18 cellular contexts compared by ENCODE assay signal in the genomic region with DNA sequence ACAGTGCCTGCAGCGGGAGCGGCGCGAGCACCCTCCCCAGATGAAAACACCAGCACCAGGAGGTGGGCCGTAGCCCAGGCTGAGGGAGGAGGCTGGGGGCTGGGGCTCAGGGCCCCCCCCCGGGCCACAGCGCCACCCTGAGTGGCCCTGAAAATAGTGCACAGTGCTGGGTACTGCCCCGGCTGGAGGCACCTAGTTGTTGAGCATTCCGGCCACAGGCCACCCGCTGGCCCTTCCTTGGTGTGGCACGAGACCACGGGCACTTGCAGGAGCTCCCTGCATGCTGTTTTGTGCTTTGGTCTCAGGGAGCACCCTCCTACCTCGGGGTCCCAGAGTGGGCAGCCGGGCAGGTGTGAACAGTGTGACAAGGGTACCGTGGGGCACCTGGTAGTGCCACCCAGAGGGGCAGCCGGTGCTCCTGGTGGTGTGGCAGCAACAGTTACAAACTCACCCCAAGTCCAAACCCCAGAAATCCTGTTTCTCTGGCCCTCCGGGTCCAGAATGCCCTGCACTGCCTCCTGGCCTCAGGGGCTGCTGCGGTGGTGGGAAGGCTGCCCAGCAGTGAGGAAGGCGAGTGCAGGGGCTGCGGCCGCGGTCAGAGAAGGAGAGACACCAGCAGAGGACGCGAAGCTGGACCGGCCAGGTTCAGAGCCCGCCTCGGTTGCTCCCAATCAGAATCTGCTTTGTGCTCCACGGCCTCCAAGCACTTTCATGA. TPM values are rescaled to one million over a fixed set of nuclear protein-coding genes. Genes with fewer than 3 reads are reported as not detected.
DNase-seq lines count a peak whose midpoint lies in the region; ATAC-seq and TF ChIP-seq lines count a peak whose summit lies in the region.
"Had no signal": no experiment of that assay in that cellular context is flagged by ENCODE, and none has a peak within 500 bp of the region (broad histone marks: within the 10 kb centered on the region; RNA-seq: fewer than 3 reads in every experiment).

No MANE protein-coding gene starts in this region.

- ATAC-seq in Right ventricle myocardium inferior (no peak), GM18505 (IDR thresholded peaks at IDR 0.05; ENCODE audit: unreplicated experiment) (no peak)
- no peak for ATAC-seq in activated T-helper 17 cell treated with anti-CD3 and anti-CD28 coated beads, Interleukin-2, amount 50 U/mL, for 72 hours (replicated peaks)

- peak overlapping the region; percentile 17 for H2BK15ac ChIP-seq in neuronal stem cell (ENCODE audit: low read length)

- H3K27ac Mint-ChIP-seq in activated T-helper 17 cell treated with anti-CD3 and anti-CD28 coated beads, Interleukin-2, amount 50 U/mL, for 72 hours = no peak overlapping the region
- H3K27ac Mint-ChIP-seq: CD4-positive, CD25-positive, alpha-beta regulatory T cell had no signal

- H2AFZ ChIP-seq in neuronal stem cell (ENCODE audit: low read length) = no peak overlapping the region

- H3K36me3 ChIP-seq in WERI-Rb-1 = peaks cover 66% of the 10 kb centered on the region
- H3K36me3 ChIP-seq in neuronal stem cell (replicated peaks in 1 of 2; ENCODE audit: control insufficient read depth in 2 of 2, insufficient read depth in 2 of 2, low read length in 2 of 2) = peaks cover 18 to 51% of the 10 kb centered on the region in 2 donors

- TF ChIP-seq POLR2A in GM18505 (IDR thresholded peaks at IDR 0.05; ENCODE audit: borderline replicate concordance, extremely low read depth, insufficient read depth, insufficient read length) = peak; percentile 26

- H3K18ac ChIP-seq in neuronal stem cell (ENCODE audit: low read length) = no peak overlapping the region

- no peak overlapping the region for H2BK12ac ChIP-seq in neuronal stem cell (ENCODE audit: low read length)

- H3K4me3 ChIP-seq in WERI-Rb-1 (ENCODE audit: low read depth, low read length) (no peak overlapping the region), neuronal stem cell (ENCODE audit: low read length in 2 of 2) (no peak overlapping the region)
- H3K4me3 ChIP-seq: SJSA1 had no signal

- H4K8ac ChIP-seq in neuronal stem cell (ENCODE audit: low read depth, low read length) = no peak overlapping the region

- no peak overlapping the region for H3K4me3 Mint-ChIP-seq in activated T-helper 17 cell treated with anti-CD3 and anti-CD28 coated beads, Interleukin-2, amount 50 U/mL, for 72 hours
- H3K4me3 Mint-ChIP-seq: CD4-positive, CD25-positive, alpha-beta regulatory T cell had no signal

- H3K27me3 ChIP-seq in WERI-Rb-1 (ENCODE audit: insufficient read depth, low read depth, severe bottlenecking) = no peaks in the 10 kb centered on the region
- peaks cover 0 to 16% (median 6%) of the 10 kb centered on the region in 3 experiments for H3K27me3 ChIP-seq in neuronal stem cell (ENCODE audit: control insufficient read depth in 3 of 3, insufficient read depth in 3 of 3, low read depth in 1 of 3, low read length in 3 of 3)
- H3K27me3 ChIP-seq: SJSA1 had no signal

- H3K4ac ChIP-seq in neuronal stem cell (ENCODE audit: low read length) = no peak overlapping the region

- no peaks in the 10 kb centered on the region for H3K4me1 Mint-ChIP-seq in activated T-helper 17 cell treated with anti-CD3 and anti-CD28 coated beads, Interleukin-2, amount 50 U/mL, for 72 hours
- H3K4me1 Mint-ChIP-seq: CD4-positive, CD25-positive, alpha-beta regulatory T cell had no signal

- no peak overlapping the region for H4K91ac ChIP-seq in neuronal stem cell (ENCODE audit: low read depth, low read length, poor library complexity)

- no CpG with 5 or more reads among the region's 28 CpGs for WGBS in neuronal stem cell (ENCODE audit: extremely low coverage in 2 of 2, insufficient read length in 2 of 2, insufficient replicate concordance in 1 of 2), 2 donors

- no peak overlapping the region for H2AK5ac ChIP-seq in neuronal stem cell (ENCODE audit: low read depth, low read length)

- intact Hi-C loops in Right ventricle myocardium inferior (cut with DNase I) (loop anchor here (5.0 kb wide), 1 partner anchor 288 kb away; no protein-coding TSS in a partner anchor), cardiac septum (cut with DNase I) (loop anchor here (5.0 kb wide), 1 partner anchor 288 kb away; no protein-coding TSS in a partner anchor)

- H3K9me3 Mint-ChIP-seq in activated T-helper 17 cell treated with anti-CD3 and anti-CD28 coated beads, Interleukin-2, amount 50 U/mL, for 72 hours = no peaks in the 10 kb centered on the region
- H3K9me3 Mint-ChIP-seq: CD4-positive, CD25-positive, alpha-beta regulatory T cell had no signal

- peaks cover 2 to 6% of the 10 kb centered on the region in 2 donors for H3K4me1 ChIP-seq in neuronal stem cell (ENCODE audit: control insufficient read depth in 2 of 2, insufficient read depth in 1 of 2, low read depth in 1 of 2, low read length in 2 of 2)

- no peak overlapping the region for H3K4me2 ChIP-seq in neuronal stem cell (ENCODE audit: insufficient read depth, low read length, poor library complexity, severe bottlenecking)

- no peak overlapping the region for H2BK5ac ChIP-seq in neuronal stem cell (ENCODE audit: low read length)

- H3K27ac ChIP-seq in WERI-Rb-1 = peak overlapping the region; percentile 77
- no peak overlapping the region for H3K27ac ChIP-seq in neuronal stem cell (replicated peaks; ENCODE audit: low read length)
- H3K27ac ChIP-seq: SJSA1 had no signal

- no peak overlapping the region for H2BK120ac ChIP-seq in neuronal stem cell (ENCODE audit: low read depth, low read length)

- H3K9ac ChIP-seq in neuronal stem cell (ENCODE audit: low read depth, low read length, poor library complexity) = peak overlapping the region; percentile 44

- H3K9me3 ChIP-seq in WERI-Rb-1 (ENCODE audit: severe bottlenecking) (peaks cover 2% of the 10 kb centered on the region), neuronal stem cell (replicated peaks in 1 of 2; ENCODE audit: control insufficient read depth in 2 of 2, insufficient read depth in 1 of 2, low read depth in 1 of 2, low read length in 2 of 2) (no peaks in the 10 kb centered on the region)

- H3K36me3 Mint-ChIP-seq in activated T-helper 17 cell treated with anti-CD3 and anti-CD28 coated beads, Interleukin-2, amount 50 U/mL, for 72 hours (ENCODE audit: low read depth) = peaks cover 57% of the 10 kb centered on the region

- DNase-seq in Right ventricle myocardium inferior (ENCODE audit: missing footprints) = peak; percentile 62
- DNase-seq in cardiac septum (ENCODE audit: low spot score) = no peak
- no peak for DNase-seq in WERI-Rb-1
- no peak for DNase-seq in neuronal stem cell (ENCODE audit: low spot score)
- DNase-seq in NCI-H1048 (lab: John Stamatoyannopoulos, UW) = no peak
- no peak for DNase-seq in UCSD-AML1 (lab: John Stamatoyannopoulos, UW; ENCODE audit: unreplicated experiment)
- DNase-seq: CD4-positive, CD25-positive, alpha-beta regulatory T cell; DMS79; KBM-7; NCI-H1105; NCI-H146; NCI-H2029; NCI-H2227 treated with DMSO at 0.1 percent for 48 hours; NCI-H510A; NCI-H748 treated with DMSO at 0.1 percent for 48 hours had no signal

- H3K27me3 Mint-ChIP-seq in activated T-helper 17 cell treated with anti-CD3 and anti-CD28 coated beads, Interleukin-2, amount 50 U/mL, for 72 hours = peaks cover 7% of the 10 kb centered on the region

- TF ChIP-seq CTCF in WERI-Rb-1 (IDR thresholded peaks at IDR 0.05; ENCODE audit: low read depth, low read length) = no peak

- no peak overlapping the region for H3K14ac ChIP-seq in neuronal stem cell (ENCODE audit: low read length)

- peaks cover 5% of the 10 kb centered on the region for H3K79me1 ChIP-seq in neuronal stem cell (ENCODE audit: low read depth, low read length)

- peak overlapping the region; percentile 65 for H3K23ac ChIP-seq in neuronal stem cell (ENCODE audit: low read depth, low read length, poor library complexity)

RNA-seq across cellular contexts. Expression of gene FSCN2, which starts 11.9 kb away (rescaled TPM):
- total RNA-seq in Right ventricle myocardium inferior (0.19 TPM), cardiac septum (1.1 TPM)
- 0.20 TPM for polyA plus RNA-seq in neuronal stem cell (2013, experiment 1 of 2)
- 0.25 TPM for polyA plus RNA-seq in neuronal stem cell (2013, experiment 2 of 2)
- total RNA-seq in activated T-helper 17 cell treated with anti-CD3 and anti-CD28 coated beads, Interleukin-2, amount 50 U/mL, for 72 hours = under 1 TPM; 0.43 to 0.93 TPM

RNA-seq across cellular contexts. Expression of gene FAAP100, which starts 12.0 kb away (rescaled TPM):
- total RNA-seq in Right ventricle myocardium inferior = 14.8 TPM
- total RNA-seq in cardiac septum = 13.6 TPM
- polyA plus RNA-seq in neuronal stem cell (2013, experiment 1 of 2) = 11.8 TPM
- polyA plus RNA-seq in neuronal stem cell (2013, experiment 2 of 2) = 12.1 TPM
- 10 to 100 TPM; 26.9 to 38.6 TPM for total RNA-seq in activated T-helper 17 cell treated with anti-CD3 and anti-CD28 coated beads, Interleukin-2, amount 50 U/mL, for 72 hours

RNA-seq across cellular contexts. Expression of gene ACTG1, which starts 27.5 kb away (rescaled TPM):
- 468 TPM for total RNA-seq in Right ventricle myocardium inferior
- 634 TPM for total RNA-seq in cardiac septum
- polyA plus RNA-seq in neuronal stem cell (2013, experiment 1 of 2) = 5,937 TPM
- polyA plus RNA-seq in neuronal stem cell (2013, experiment 2 of 2) = 5,622 TPM
- total RNA-seq in activated T-helper 17 cell treated with anti-CD3 and anti-CD28 coated beads, Interleukin-2, amount 50 U/mL, for 72 hours = 1,000 to 10,000 TPM; 4,457 to 7,394 TPM
